7 cellular contexts compared by ENCODE assay signal in genomic region chr4:3948210-3948609, GRCh38.
DNase-seq lines count a peak whose midpoint lies in the region; ATAC-seq, FAIRE-seq and TF ChIP-seq lines count a peak whose summit lies in the region.
"Not testable (repeated sequence)": the region's sequence is repeated elsewhere in the genome, so short reads cannot be mapped to it uniquely, and the experiment has no call there.

No MANE protein-coding gene starts in this region.

- WGBS in GM23248 (ENCODE audit: low coverage in 1 of 2, low lambda C conversion rate in 2 of 2, missing lambda C conversion rate in 2 of 2), 2 experiments: 49 to 54% methylated on average over 5 of the region's 5 CpGs
- WGBS in IMR-90 (ENCODE audit: extremely low coverage in 2 of 2, insufficient read length in 1 of 2), 2 experiments: 80% methylated on average over 2 of the region's 5 CpGs; no CpG with 5 or more reads in 1 of the 2 experiments
- WGBS in mesenchymal stem cell: 94% methylated on average over 3 of the region's 5 CpGs

- H3K9me1 ChIP-seq in IMR-90 (ENCODE audit: insufficient read depth, low read length): not testable (repeated sequence)

- H2BK5ac ChIP-seq in IMR-90 (ENCODE audit: low read depth, low read length, poor library complexity, severe bottlenecking): peak overlapping the region; percentile 24
- H2BK5ac ChIP-seq in mesenchymal stem cell (ENCODE audit: low read depth, low read length, poor library complexity, severe bottlenecking): not testable (repeated sequence)

- intact Hi-C loops in IMR-90 (cut with micrococcal nuclease): loop anchor here (5.0 kb wide), 1 partner anchor 181 kb away; the partner anchor contains the start of gene ADRA2C

- TF ChIP-seq CTCF in IMR-90 (conservative IDR thresholded peaks at IDR 0.05; ENCODE audit: low read depth, low read length); fibroblast of lung (conservative IDR thresholded peaks at IDR 0.05 in 1 of 2, IDR thresholded peaks at IDR 0.05 in 1 of 2; ENCODE audit: low read depth in 1 of 2, low read length in 2 of 2): not testable (repeated sequence)

- not testable (repeated sequence) for H2BK12ac ChIP-seq in mesenchymal stem cell (ENCODE audit: low read length in 2 of 2)

- not testable (repeated sequence) for H4K8ac ChIP-seq in IMR-90 (ENCODE audit: low read depth in 2 of 2, low read length in 2 of 2); mesenchymal stem cell (ENCODE audit: low read length)

- not testable (repeated sequence) for H4K5ac ChIP-seq in IMR-90 (ENCODE audit: low read depth, low read length)

- H3K27ac ChIP-seq in GM23248; IMR-90 (ENCODE audit: insufficient read depth, low read length); fibroblast of lung (ENCODE audit: insufficient read depth, low read length); mesenchymal stem cell (ENCODE audit: low read length, poor library complexity, severe bottlenecking): not testable (repeated sequence)

- not testable (repeated sequence) for H3K9me3 ChIP-seq in GM23248 (ENCODE audit: low read depth); IMR-90 (ENCODE audit: control insufficient read depth, insufficient read depth, low read length); adipocyte (ENCODE audit: control insufficient read depth, low read length); fibroblast of lung (ENCODE audit: control insufficient read depth, insufficient read depth, low read depth, low read length); mesenchymal stem cell (ENCODE audit: control insufficient read depth, low read length)

- not testable (repeated sequence) for BruUV-seq in IMR-90 (replicated peaks; lab: Mats Ljungman, UMichigan)

- H2AK9ac ChIP-seq in IMR-90 (replicated peaks; ENCODE audit: low read depth, low read length, poor library complexity): not testable (repeated sequence)

- FAIRE-seq in RCC 7860 (lab: Jason Lieb, UNC): not testable (repeated sequence)

- not testable (repeated sequence) for H3K56ac ChIP-seq in IMR-90 (ENCODE audit: extremely low read depth, insufficient read depth, low read length)

- in situ Hi-C loops in Caki2 (cut with HindIII; ENCODE audit: low pct_unique_long_range_greater_than_20kb, low sequenced_read_pairs); GM23248 (cut with MboI): not testable (repeated sequence)
- in situ Hi-C loops in IMR-90 (cut with MboI; ENCODE audit: low sequenced_read_pairs): loop anchor here (10.0 kb wide), 2 partner anchors 53 to 173 kb away; no protein-coding TSS in a partner anchor

- not testable (repeated sequence) for H3K79me2 ChIP-seq in GM23248 (ENCODE audit: insufficient read depth); fibroblast of lung (ENCODE audit: control insufficient read depth, insufficient read depth, low read length)

- not testable (repeated sequence) for H4K20me1 ChIP-seq in GM23248 (ENCODE audit: insufficient read depth); IMR-90 (ENCODE audit: insufficient read depth, low read length); fibroblast of lung (ENCODE audit: control insufficient read depth, extremely low read depth, insufficient read depth, low read length)

- peak; percentile 27; the same call in 1 of the 2 replicates for ATAC-seq in IMR-90 (ENCODE audit: low read depth)

- not testable (repeated sequence) for H3K14ac ChIP-seq in IMR-90 (replicated peaks; ENCODE audit: low read depth, low read length); mesenchymal stem cell (ENCODE audit: low read length in 2 of 2)

- not testable (repeated sequence) for H3K27me3 ChIP-seq in GM23248 (replicated peaks; ENCODE audit: insufficient read depth); IMR-90 (ENCODE audit: control insufficient read depth, insufficient read depth, low read length); adipocyte (replicated peaks; ENCODE audit: control insufficient read depth, insufficient read depth, low read length); fibroblast of lung (ENCODE audit: control insufficient read depth, insufficient read depth, low read length); mesenchymal stem cell (ENCODE audit: control insufficient read depth in 1 of 2, insufficient read depth in 1 of 2, low read length in 2 of 2)

- not testable (repeated sequence) for H3K4me2 ChIP-seq in GM23248 (ENCODE audit: unreplicated experiment); IMR-90 (ENCODE audit: low read depth, low read length); fibroblast of lung (ENCODE audit: extremely low read depth, insufficient read depth, low read length); mesenchymal stem cell (ENCODE audit: low read length, poor library complexity, severe bottlenecking)

- DNase-seq in Caki2 (ENCODE audit: low read depth) (peak; percentile 3), GM23248 (peak; percentile 62), IMR-90 (peak; percentile 47), RCC 7860 (ENCODE audit: low spot score) (peak; percentile 50), adipocyte (ENCODE audit: low read depth) (peak; percentile 7), fibroblast of lung (ENCODE audit: low read depth in 2 of 2) (peak; percentile 15 to 19), mesenchymal stem cell (peak; percentile 46)

- not testable (repeated sequence) for H3K4me3 ChIP-seq in GM23248; IMR-90 (ENCODE audit: insufficient read depth, low read depth, low read length); adipocyte (ENCODE audit: low read length); fibroblast of lung (replicated peaks in 1 of 4; ENCODE audit: control extremely low read depth in 1 of 4, insufficient read depth in 1 of 4, low read depth in 3 of 4, low read length in 4 of 4); mesenchymal stem cell (ENCODE audit: insufficient read depth in 1 of 2, low read depth in 1 of 2, low read length in 2 of 2)

- H3K4ac ChIP-seq in IMR-90 (ENCODE audit: low read depth, low read length): 0 out of 2 replicates have a peak overlapping the region, but pooled peaks have one; percentile 2
- H3K4ac ChIP-seq in mesenchymal stem cell (ENCODE audit: low read depth in 1 of 2, low read length in 2 of 2): not testable (repeated sequence)

- not testable (repeated sequence) for H3K9ac ChIP-seq in GM23248; IMR-90 (ENCODE audit: low read depth, low read length); adipocyte (ENCODE audit: low read length); fibroblast of lung (ENCODE audit: insufficient read depth, low read length); mesenchymal stem cell (ENCODE audit: low read length)

- POLR2A ChIA-PET in IMR-90 (lab: Charles Lee; ENCODE audit: unreplicated experiment): not testable (repeated sequence)

- not testable (repeated sequence) for H3K23ac ChIP-seq in IMR-90 (ENCODE audit: low read depth, low read length); mesenchymal stem cell (ENCODE audit: low read length in 2 of 2)

- H4K91ac ChIP-seq in IMR-90 (ENCODE audit: insufficient read depth, low read depth, low read length): peak overlapping the region; percentile 9; the same call in 1 of the 2 replicates
- not testable (repeated sequence) for H4K91ac ChIP-seq in mesenchymal stem cell (ENCODE audit: low read length)

- H3K9me2 ChIP-seq in GM23248 (ENCODE audit: insufficient read depth): not testable (repeated sequence)

- TF ChIP-seq RAD21 in IMR-90 (IDR thresholded peaks at IDR 0.05; ENCODE audit: low read length): not testable (repeated sequence)

- not testable (repeated sequence) for TF ChIP-seq POLR2A in IMR-90 (IDR thresholded peaks at IDR 0.05; ENCODE audit: low read depth, low read length)

- dilution Hi-C loops in IMR-90 (cut with HindIII; ENCODE audit: low sequenced_read_pairs, unreplicated experiment): not testable (repeated sequence)

- H3K79me1 ChIP-seq in IMR-90 (ENCODE audit: low read depth in 1 of 2, low read length in 2 of 2); mesenchymal stem cell (replicated peaks; ENCODE audit: low read length, poor library complexity, severe bottlenecking): not testable (repeated sequence)

- H3K4me1 ChIP-seq in GM23248 (ENCODE audit: insufficient read depth); IMR-90 (ENCODE audit: control insufficient read depth, insufficient read depth, low read length); adipocyte (ENCODE audit: control insufficient read depth, insufficient read depth, low read length); fibroblast of lung (ENCODE audit: control insufficient read depth, extremely low read depth, insufficient read depth, low read length); mesenchymal stem cell (ENCODE audit: control insufficient read depth, insufficient read depth, low read depth, low read length): not testable (repeated sequence)

- H3F3A ChIP-seq in GM23248 (ENCODE audit: insufficient read depth): not testable (repeated sequence)

- H2AFZ ChIP-seq in GM23248; IMR-90 (replicated peaks; ENCODE audit: low read length, poor library complexity); fibroblast of lung (ENCODE audit: low read length); mesenchymal stem cell (ENCODE audit: low read depth, low read length): not testable (repeated sequence)

- H2AK5ac ChIP-seq in IMR-90 (ENCODE audit: low read depth, low read length): peak overlapping the region; percentile 50; the same call in 1 of the 2 replicates
- not testable (repeated sequence) for H2AK5ac ChIP-seq in mesenchymal stem cell (ENCODE audit: low read length, severe bottlenecking)

- not testable (repeated sequence) for H2BK120ac ChIP-seq in IMR-90 (ENCODE audit: low read depth, low read length); mesenchymal stem cell (ENCODE audit: low read depth, low read length)

- CTCF ChIA-PET in IMR-90 (lab: Yijun Ruan, JAX): not testable (repeated sequence)

- not testable (repeated sequence) for H2BK15ac ChIP-seq in IMR-90 (ENCODE audit: low read depth, low read length); mesenchymal stem cell (ENCODE audit: low read depth, poor library complexity, severe bottlenecking)

- not testable (repeated sequence) for H2BK20ac ChIP-seq in IMR-90 (ENCODE audit: low read depth, low read length)

- H3K36me3 ChIP-seq in GM23248 (ENCODE audit: low read depth); IMR-90 (ENCODE audit: control insufficient read depth, insufficient read depth, low read length); adipocyte (ENCODE audit: control insufficient read depth, insufficient read depth, low read length, severe bottlenecking); fibroblast of lung (ENCODE audit: control insufficient read depth, insufficient read depth, low read length): not testable (repeated sequence)
- H3K36me3 ChIP-seq in mesenchymal stem cell (ENCODE audit: control insufficient read depth in 1 of 2, insufficient read depth in 2 of 2, low read depth in 1 of 2, low read length in 2 of 2): peaks cover 5 to 16% of the 10 kb centered on the region in 2 experiments

- H3K18ac ChIP-seq in IMR-90 (ENCODE audit: low read depth, low read length); mesenchymal stem cell (ENCODE audit: low read depth in 1 of 2, low read length in 2 of 2): not testable (repeated sequence)

Comparison
In these comparisons a context has a peak if more than half of its experiments do, and no peak if none do; other contexts are left out.
1. DNase-seq: peak in every context shown above with its lines; median percentile 62 in GM23248; 50 in RCC 7860; 47 in IMR-90; 46 in mesenchymal stem cell; 17 in fibroblast of lung; 7 in adipocyte; 3 in Caki2.